In genomic region chrX:15564981-15565579, GRCh38 we compare ENCODE assay signal across 8 cellular contexts. TPM values are rescaled to one million over a fixed set of nuclear protein-coding genes. Genes with fewer than 3 reads are reported as not detected.
DNase-seq lines count a peak whose midpoint lies in the region; ATAC-seq, FAIRE-seq and TF ChIP-seq lines count a peak whose summit lies in the region.

No MANE protein-coding gene starts in this region.

- BruUV-seq in Panc1 (replicated peaks; lab: Mats Ljungman, UMichigan) = no TSS peak

- H3K4me3 ChIP-seq in BJ (ENCODE audit: low read depth, low read length) (no peak overlapping the region), LNCaP clone FGC (ENCODE audit: low read depth, low read length) (no peak overlapping the region), Panc1 (ENCODE audit: low read depth in 2 of 2, low read length in 2 of 2) (no peak overlapping the region)

- H3K27ac ChIP-seq in Panc1 (ENCODE audit: low read length) = no peak overlapping the region

- POLR2A ChIA-PET in BJ (lab: Charles Lee) (no interaction called here), Panc1 (lab: Charles Lee) (no interaction called here)

- in situ Hi-C loops in Panc1 (cut with HindIII; ENCODE audit: low pct_unique_long_range_greater_than_20kb, low sequenced_read_pairs) (no loop called here), T47D (cut with HindIII; ENCODE audit: low pct_unique_long_range_greater_than_20kb, low sequenced_read_pairs) (no loop called here)

- intact Hi-C loops in Panc1 (cut with micrococcal nuclease; ENCODE audit: unreplicated experiment) = loop anchor here (2.0 to 10.0 kb wide), 2 partner anchors 66 to 220 kb away; no protein-coding TSS in a partner anchor

- H3K4me1 ChIP-seq in Panc1 (ENCODE audit: control insufficient read depth, insufficient read depth, low read length) = no peaks in the 10 kb centered on the region

- ATAC-seq in Panc1 = no peak; the same call in 1 of the 2 replicates
- ATAC-seq in HG02571 (IDR thresholded peaks at IDR 0.05; ENCODE audit: unreplicated experiment) = no peak

- H3K27me3 ChIP-seq in BJ (ENCODE audit: control insufficient read depth, insufficient read depth, low read length) = no peaks in the 10 kb centered on the region
- H3K27me3 ChIP-seq in Panc1 (ENCODE audit: control insufficient read depth, insufficient read depth, low read length) = no peaks in the 10 kb centered on the region

- H3K9me3 ChIP-seq in Panc1 (ENCODE audit: control insufficient read depth, insufficient read depth, low read depth, low read length) = no peaks in the 10 kb centered on the region

- FAIRE-seq in GM19239 (lab: Jason Lieb, UNC) = peak; percentile 70

- DNase-seq in BJ (ENCODE audit: low read depth) (peak; percentile 2), GM19239 (ENCODE audit: insufficient read length, low spot score) (peak; percentile 1), LNCaP clone FGC (ENCODE audit: low read depth) (peak; percentile 62), Panc1 (ENCODE audit: low read depth, low spot score) (peak; percentile 8), T47D (ENCODE audit: low read depth in 1 of 2, low spot score in 1 of 2) (peak; percentile 7 to 87), iPS-NIHi7 (ENCODE audit: extremely low spot score) (peak; percentile 73)
- peak; percentile 3 for DNase-seq in stimulated activated CD4-positive, alpha-beta T cell treated with anti-CD3 and anti-CD28 coated beads, Interleukin-1b, Interleukin-23, amount 100 ng/mL, for 48 hours

- no peaks in the 10 kb centered on the region for H3K36me3 ChIP-seq in BJ (ENCODE audit: control insufficient read depth, insufficient read depth, low read length)
- no peaks in the 10 kb centered on the region for H3K36me3 ChIP-seq in Panc1 (ENCODE audit: control insufficient read depth, insufficient read depth, low read length)

- CTCF ChIA-PET in BJ (lab: Yijun Ruan, JAX) (interaction anchor here (0.6 to 1.7 kb wide), 10 partner anchors 15 to 265 kb away, joined by 3 to 7 read pairs (median 3); partner anchors contain the start of gene PIR), Panc1 (lab: Charles Lee) (interaction anchor here (0.5 to 1.1 kb wide), 3 partner anchors 67 to 385 kb away, joined by 3 to 4 read pairs (median 3); no protein-coding TSS in a partner anchor)

- TF ChIP-seq CTCF in BJ (IDR thresholded peaks at IDR 0.05; ENCODE audit: insufficient read depth, low read depth, low read length) = peak; percentile 60
- peak; percentile 79 for TF ChIP-seq CTCF in LNCaP clone FGC (IDR thresholded peaks at IDR 0.05; ENCODE audit: control insufficient read depth, extremely low read depth, insufficient read depth)
- TF ChIP-seq CTCF in Panc1 (IDR thresholded peaks at IDR 0.05) = peak; percentile 69

RNA-seq across cellular contexts. Expression of gene ACE2, which starts 35.7 kb away (rescaled TPM):
- not detected in 2 replicates for polyA plus RNA-seq in BJ (2011; rRNA removed)
- polyA minus RNA-seq in BJ (2011; rRNA and poly(A)+ RNA removed) = not detected in 2 replicates
- total RNA-seq in Panc1 (2021; ENCODE audit: unreplicated experiment) = not detected
- polyA plus RNA-seq in Panc1 (2012; ENCODE audit: insufficient read length) = not detected

Comparison
In these comparisons a context has a peak if more than half of its experiments do, and no peak if none do; other contexts are left out.
1. DNase-seq: peak in every context shown above with its lines; median percentile 73 in iPS-NIHi7; 62 in LNCaP clone FGC; 47 in T47D; 8 in Panc1; 3 in stimulated activated CD4-positive, alpha-beta T cell treated with anti-CD3 and anti-CD28 coated beads, Interleukin-1b, Interleukin-23, amount 100 ng/mL, for 48 hours; 2 in BJ; 1 in GM19239.